ENCODE assay signal across 9 cellular contexts in genomic region chr16:80466024-80466986, GRCh38.
DNase-seq lines count a peak whose midpoint lies in the region; ATAC-seq and TF ChIP-seq lines count a peak whose summit lies in the region.
"Had no signal": no experiment of that assay in that cellular context is flagged by ENCODE, and none has a peak within 500 bp of the region (broad histone marks: within the 10 kb centered on the region; RNA-seq: fewer than 3 reads in every experiment).

No MANE protein-coding gene starts in this region.

- H3K36me3 ChIP-seq in OCI-LY3 (replicated peaks; ENCODE audit: low read depth, low read length) (no peaks in the 10 kb centered on the region), stomach (no peaks in the 10 kb centered on the region)

- DNase-seq in CD1c-positive myeloid dendritic cell (ENCODE audit: extremely low spot score) = peak; percentile 69
- peak; percentile 76 for DNase-seq in activated T-cell treated with anti-CD3 and anti-CD28 coated beads, Interleukin-2, amount 50 U/mL, for 24 hours
- peak; percentile 63 for DNase-seq in fibroblast of peridontal ligament (ENCODE audit: extremely low read depth)
- peak; percentile 80 for DNase-seq in nephron progenitor cell
- DNase-seq in stomach = peak; percentile 77

- H3K27ac ChIP-seq in OCI-LY3 (ENCODE audit: low read length) = no peak overlapping the region
- no peak overlapping the region for H3K27ac ChIP-seq in stomach

- no peak overlapping the region for H3K4me3 Mint-ChIP-seq in activated T-cell treated with anti-CD3 and anti-CD28 coated beads, Interleukin-2, amount 50 U/mL, for 24 hours
- H3K4me3 Mint-ChIP-seq in nephron progenitor cell = peak overlapping the region; percentile 28
- H3K4me3 Mint-ChIP-seq: T-helper 1 cell treated with Interleukin-12 subunit alpha and Interleukin-12 subunit beta and Interleukin-4 antibody, amounts not matched to agents 30 μg/mL and 1 μg/mL, for 36 hours had no signal

- no peaks in the 10 kb centered on the region for H3K79me2 ChIP-seq in OCI-LY3 (ENCODE audit: low read length)

- H3K27me3 Mint-ChIP-seq in activated T-cell treated with anti-CD3 and anti-CD28 coated beads, Interleukin-2, amount 50 U/mL, for 24 hours = peaks cover 20% of the 10 kb centered on the region
- H3K27me3 Mint-ChIP-seq in nephron progenitor cell (ENCODE audit: low read depth, poor library complexity) = peaks cover 24% of the 10 kb centered on the region

- peak overlapping the region; percentile 48 for H3K4me2 ChIP-seq in OCI-LY3 (ENCODE audit: low read length)

- intact Hi-C loops in stomach (cut with DNase I; ENCODE audit: low total_unique reads) = no loop called here

- H3K27ac Mint-ChIP-seq in activated T-cell treated with anti-CD3 and anti-CD28 coated beads, Interleukin-2, amount 50 U/mL, for 24 hours = no peak overlapping the region
- H3K27ac Mint-ChIP-seq in nephron progenitor cell = no peak overlapping the region
- H3K27ac Mint-ChIP-seq: T-helper 1 cell treated with Interleukin-12 subunit alpha and Interleukin-12 subunit beta and Interleukin-4 antibody, amounts not matched to agents 30 μg/mL and 1 μg/mL, for 36 hours had no signal

- 0 out of 2 replicates have a peak overlapping the region, but pooled peaks have one; percentile 4 for H3K4me3 ChIP-seq in OCI-LY3 (ENCODE audit: low read length)
- H3K4me3 ChIP-seq in stomach = no peak overlapping the region

- H3K9me3 ChIP-seq in OCI-LY3 (ENCODE audit: insufficient read depth, low read length) (no peaks in the 10 kb centered on the region), stomach (peaks cover 0 to 9% (median 0%) of the 10 kb centered on the region in 4 donors)

- H2AFZ ChIP-seq in OCI-LY3 (ENCODE audit: low read depth, low read length) = no peak overlapping the region

- H3K4me1 ChIP-seq in OCI-LY3 (ENCODE audit: low read length) (peaks cover 15% of the 10 kb centered on the region), stomach (peaks cover 0 to 15% (median 10%) of the 10 kb centered on the region in 4 donors)

- TF ChIP-seq CTCF in OCI-LY3 (IDR thresholded peaks at IDR 0.05; ENCODE audit: low read depth, low read length) (peak; percentile 95), nephron progenitor cell (IDR thresholded peaks at IDR 0.05) (peak; percentile 91), stomach (IDR thresholded peaks at IDR 0.05) (peak in 5 of 7 experiments; percentile 60 to 78 (median 73))

- peak; percentile 60 for ATAC-seq in GM19328 (IDR thresholded peaks at IDR 0.05; ENCODE audit: unreplicated experiment)
- ATAC-seq in HG03521 (IDR thresholded peaks at IDR 0.05; ENCODE audit: unreplicated experiment) = peak; percentile 75

- WGBS in stomach, 5 donors = 26 to 37% (median 30%) methylated on average over 20 to 24 of the region's 24 CpGs

- H3K27me3 ChIP-seq in OCI-LY3 (ENCODE audit: low read depth, low read length) (peaks cover 14% of the 10 kb centered on the region), stomach (no peaks in the 10 kb centered on the region)

- no peak for TF ChIP-seq POLR2A in stomach (IDR thresholded peaks at IDR 0.05)

- no peak overlapping the region for H3K9ac ChIP-seq in OCI-LY3 (ENCODE audit: low read length)

- no peaks in the 10 kb centered on the region for H4K20me1 ChIP-seq in OCI-LY3 (ENCODE audit: insufficient read depth, low read length)

- H3K4me1 Mint-ChIP-seq in activated T-cell treated with anti-CD3 and anti-CD28 coated beads, Interleukin-2, amount 50 U/mL, for 24 hours (ENCODE audit: low read depth) = peaks cover 4% of the 10 kb centered on the region
- H3K4me1 Mint-ChIP-seq in nephron progenitor cell = peaks cover 28% of the 10 kb centered on the region

- no peak for TF ChIP-seq EP300 in stomach (IDR thresholded peaks at IDR 0.05)

- H3K9me3 Mint-ChIP-seq in activated T-cell treated with anti-CD3 and anti-CD28 coated beads, Interleukin-2, amount 50 U/mL, for 24 hours = no peaks in the 10 kb centered on the region
- H3K9me3 Mint-ChIP-seq in nephron progenitor cell = peaks cover 4% of the 10 kb centered on the region
- H3K9me3 Mint-ChIP-seq: T-helper 1 cell treated with Interleukin-12 subunit alpha and Interleukin-12 subunit beta and Interleukin-4 antibody, amounts not matched to agents 30 μg/mL and 1 μg/mL, for 36 hours had no signal

- no peaks in the 10 kb centered on the region for H3K36me3 Mint-ChIP-seq in activated T-cell treated with anti-CD3 and anti-CD28 coated beads, Interleukin-2, amount 50 U/mL, for 24 hours (ENCODE audit: low read depth)
- peaks cover 5% of the 10 kb centered on the region for H3K36me3 Mint-ChIP-seq in nephron progenitor cell (ENCODE audit: low read depth)
